ENCODE assay signal across 13 cellular contexts in the genomic region with DNA sequence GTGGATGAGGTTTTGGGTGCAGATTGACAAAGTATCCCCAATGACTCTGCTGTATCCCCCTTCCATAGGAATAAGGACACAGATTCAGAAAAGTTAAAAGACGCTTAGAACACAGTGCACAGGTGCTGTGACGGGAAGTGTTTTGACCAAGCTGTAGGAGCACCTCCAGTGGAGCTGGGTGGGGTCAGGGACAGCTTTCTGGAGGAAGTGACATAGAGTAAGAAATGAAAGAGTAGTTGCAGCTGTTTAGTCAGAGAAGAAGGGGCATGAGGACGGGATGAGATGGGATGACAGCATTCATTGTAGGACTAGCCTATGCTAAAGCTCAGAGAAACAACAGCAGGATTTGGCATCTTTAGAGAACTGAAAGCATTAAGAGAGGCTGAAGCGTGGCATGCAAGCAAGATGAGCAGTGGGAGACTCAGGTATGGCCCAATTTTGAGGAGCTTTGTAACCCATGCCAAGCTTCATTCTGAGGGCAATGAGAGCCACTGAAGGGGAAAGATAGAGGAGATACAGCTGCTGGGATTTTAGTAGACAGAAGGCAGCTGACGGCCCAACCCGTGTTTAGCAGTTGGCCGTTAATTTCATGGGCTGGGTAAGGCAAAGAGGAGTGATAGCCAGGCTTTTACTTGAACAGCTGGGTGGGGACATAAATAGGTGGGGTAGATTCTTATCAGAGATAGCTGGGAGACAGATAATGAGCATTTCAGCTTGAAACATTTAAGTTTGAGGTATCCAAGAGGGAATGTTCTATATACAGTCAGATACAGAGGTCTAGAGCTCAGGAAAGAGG.
DNase-seq lines count a peak whose midpoint lies in the region; ATAC-seq and TF ChIP-seq lines count a peak whose summit lies in the region.
"Had no signal": no experiment of that assay in that cellular context is flagged by ENCODE, and none has a peak within 500 bp of the region (broad histone marks: within the 10 kb centered on the region; RNA-seq: fewer than 3 reads in every experiment).

No MANE protein-coding gene starts in this region.

- H3K27me3 ChIP-seq in Loucy (ENCODE audit: insufficient read depth, low read length, poor library complexity, severe bottlenecking), result no peaks in the 10 kb centered on the region
- H3K27me3 ChIP-seq: MG63 had no signal

- DNase-seq in activated CD4-positive, alpha-beta T cell treated with anti-CD3 and anti-CD28 coated beads for 36 hours, result peak; percentile 30
- DNase-seq in activated CD4-positive, alpha-beta T cell treated with anti-CD3 and anti-CD28 coated beads, Interleukin-2, amount 50 U/mL, for 48 hours, result no peak
- no peak for DNase-seq in central memory CD8-positive, alpha-beta T cell (ENCODE audit: low spot score in 2 of 2)
- DNase-seq in natural killer cell treated with Interleukin-12 subunit alpha and Interleukin-12 subunit beta and Interleukin-15 and Interleukin-18, amount 100 ng/mL, for 72 hours (ENCODE audit: low spot score), result no peak
- no peak for DNase-seq in effector CD8-positive, alpha-beta T cell (lab: John Stamatoyannopoulos, UW)
- DNase-seq: COR-L47; MG63; NCI-H2081; NCI-H82; stimulated activated CD4-positive, alpha-beta T cell treated with anti-CD3 and anti-CD28 coated beads, Interleukin-4, amount 100 ng/mL, for 24 hours had no signal

- CTCF ChIA-PET in activated CD4-positive, alpha-beta T cell treated with anti-CD3 and anti-CD28 coated beads for 36 hours (lab: Charles Lee), result interaction anchor here (0.6 to 1.8 kb wide), 4 partner anchors 21 to 422 kb away, joined by 3 to 7 read pairs (median 3); no protein-coding TSS in a partner anchor

- H3K27me3 Mint-ChIP-seq in activated CD4-positive, alpha-beta T cell treated with anti-CD3 and anti-CD28 coated beads for 36 hours, result peaks cover 8% of the 10 kb centered on the region
- H3K27me3 Mint-ChIP-seq in central memory CD8-positive, alpha-beta T cell, result no peaks in the 10 kb centered on the region
- peaks cover 0 to 2% of the 10 kb centered on the region in 2 donors for H3K27me3 Mint-ChIP-seq in natural killer cell treated with Interleukin-12 subunit alpha and Interleukin-12 subunit beta and Interleukin-15 and Interleukin-18, amount 100 ng/mL, for 72 hours

- peaks cover 57% of the 10 kb centered on the region for H3K4me1 Mint-ChIP-seq in activated CD4-positive, alpha-beta T cell treated with anti-CD3 and anti-CD28 coated beads for 36 hours
- H3K4me1 Mint-ChIP-seq in central memory CD8-positive, alpha-beta T cell, result peaks cover 46% of the 10 kb centered on the region
- H3K4me1 Mint-ChIP-seq in natural killer cell treated with Interleukin-12 subunit alpha and Interleukin-12 subunit beta and Interleukin-15 and Interleukin-18, amount 100 ng/mL, for 72 hours (ENCODE audit: low read depth in 2 of 2), result peaks cover 29 to 37% of the 10 kb centered on the region in 2 donors

- H3K4me1 ChIP-seq in Loucy (ENCODE audit: insufficient read depth, low read length, poor library complexity, severe bottlenecking), result peaks cover 34% of the 10 kb centered on the region

- no peaks in the 10 kb centered on the region for H3F3A ChIP-seq in Loucy (ENCODE audit: low read depth)

- H3K9me2 ChIP-seq in Loucy (replicated peaks; ENCODE audit: low read depth, low read length), result no peaks in the 10 kb centered on the region

- H3K36me3 Mint-ChIP-seq in activated CD4-positive, alpha-beta T cell treated with anti-CD3 and anti-CD28 coated beads for 36 hours (ENCODE audit: low read depth), result peaks cover 7% of the 10 kb centered on the region
- H3K36me3 Mint-ChIP-seq in central memory CD8-positive, alpha-beta T cell (ENCODE audit: insufficient read depth), result peaks cover 22% of the 10 kb centered on the region
- H3K36me3 Mint-ChIP-seq in natural killer cell treated with Interleukin-12 subunit alpha and Interleukin-12 subunit beta and Interleukin-15 and Interleukin-18, amount 100 ng/mL, for 72 hours, result no peaks in the 10 kb centered on the region

- no peak for ATAC-seq in activated CD4-positive, alpha-beta T cell treated with anti-CD3 and anti-CD28 coated beads for 36 hours
- ATAC-seq in central memory CD8-positive, alpha-beta T cell (replicated peaks; ENCODE audit: extremely low read depth, poor library complexity, severe bottlenecking), result no peak
- no peak for ATAC-seq in natural killer cell treated with Interleukin-12 subunit alpha and Interleukin-12 subunit beta and Interleukin-15 and Interleukin-18, amount 100 ng/mL, for 72 hours
- ATAC-seq in GM18498 (IDR thresholded peaks at IDR 0.05; ENCODE audit: unreplicated experiment) (no peak), GM18505 (IDR thresholded peaks at IDR 0.05; ENCODE audit: unreplicated experiment) (no peak)

- no peak overlapping the region for H3K4me3 Mint-ChIP-seq in activated CD4-positive, alpha-beta T cell treated with anti-CD3 and anti-CD28 coated beads for 36 hours
- H3K4me3 Mint-ChIP-seq in central memory CD8-positive, alpha-beta T cell, result peak overlapping the region; percentile 10
- peak overlapping the region; percentile 32 for H3K4me3 Mint-ChIP-seq in natural killer cell treated with Interleukin-12 subunit alpha and Interleukin-12 subunit beta and Interleukin-15 and Interleukin-18, amount 100 ng/mL, for 72 hours

- no peaks in the 10 kb centered on the region for H3K9me3 ChIP-seq in Loucy (ENCODE audit: insufficient read depth, low read depth, low read length)
- H3K9me3 ChIP-seq: MG63 had no signal

- H3K4me3 ChIP-seq in Loucy (ENCODE audit: low read length, poor library complexity, severe bottlenecking), result peak overlapping the region; percentile 15
- H3K4me3 ChIP-seq: MG63 had no signal

- peak overlapping the region; percentile 10 for H3K27ac Mint-ChIP-seq in activated CD4-positive, alpha-beta T cell treated with anti-CD3 and anti-CD28 coated beads for 36 hours
- peak overlapping the region; percentile 100 for H3K27ac Mint-ChIP-seq in central memory CD8-positive, alpha-beta T cell (ENCODE audit: low read depth)
- peak overlapping the region; percentile 2 to 10 for H3K27ac Mint-ChIP-seq in natural killer cell treated with Interleukin-12 subunit alpha and Interleukin-12 subunit beta and Interleukin-15 and Interleukin-18, amount 100 ng/mL, for 72 hours

- 0 out of 2 replicates have a peak overlapping the region, but pooled peaks have one; percentile 3 for H2AFZ ChIP-seq in Loucy (ENCODE audit: low read length)

- H4K20me1 ChIP-seq in Loucy (ENCODE audit: insufficient read depth, low read length, poor library complexity, severe bottlenecking), result no peaks in the 10 kb centered on the region

- no peak for TF ChIP-seq POLR2A in GM18505 (IDR thresholded peaks at IDR 0.05; ENCODE audit: borderline replicate concordance, extremely low read depth, insufficient read depth, insufficient read length)

- no peaks in the 10 kb centered on the region for H3K36me3 ChIP-seq in Loucy (ENCODE audit: insufficient read depth, low read length)
- H3K36me3 ChIP-seq: MG63 had no signal

- intact Hi-C loops in activated CD4-positive, alpha-beta T cell treated with anti-CD3 and anti-CD28 coated beads for 36 hours (cut with DNase I, micrococcal nuclease), result no loop called here

- peak overlapping the region; percentile 36 for H3K4me2 ChIP-seq in Loucy (ENCODE audit: low read depth, low read length, poor library complexity, severe bottlenecking)

- no peaks in the 10 kb centered on the region for H3K9me3 Mint-ChIP-seq in activated CD4-positive, alpha-beta T cell treated with anti-CD3 and anti-CD28 coated beads for 36 hours (ENCODE audit: low read depth)
- no peaks in the 10 kb centered on the region for H3K9me3 Mint-ChIP-seq in central memory CD8-positive, alpha-beta T cell
- no peaks in the 10 kb centered on the region for H3K9me3 Mint-ChIP-seq in natural killer cell treated with Interleukin-12 subunit alpha and Interleukin-12 subunit beta and Interleukin-15 and Interleukin-18, amount 100 ng/mL, for 72 hours

- peaks cover 9% of the 10 kb centered on the region; the same call in 1 of the 2 replicates for H3K79me2 ChIP-seq in Loucy (ENCODE audit: insufficient read depth, low read length)

- H3K9ac ChIP-seq in Loucy (ENCODE audit: low read depth, low read length, poor library complexity, severe bottlenecking), result peak overlapping the region; percentile 14

- TF ChIP-seq CTCF in Loucy (conservative IDR thresholded peaks at IDR 0.05; ENCODE audit: low read length), result no peak

- POLR2A ChIA-PET in activated CD4-positive, alpha-beta T cell treated with anti-CD3 and anti-CD28 coated beads for 36 hours (lab: Charles Lee), result interaction anchor here (0.5 to 1.0 kb wide), 2 partner anchors 10 to 12 kb away, joined by 3 read pairs; no protein-coding TSS in a partner anchor

Comparison
In these comparisons a context has a peak if more than half of its experiments do, and no peak if none do; other contexts are left out.
1. H3K27ac Mint-ChIP-seq: peak in every context shown above with its lines; median percentile 100 in central memory CD8-positive, alpha-beta T cell; 10 in activated CD4-positive, alpha-beta T cell treated with anti-CD3 and anti-CD28 coated beads for 36 hours; 6 in natural killer cell treated with Interleukin-12 subunit alpha and Interleukin-12 subunit beta and Interleukin-15 and Interleukin-18, amount 100 ng/mL, for 72 hours.